ENCODE assay signal across 8 cellular contexts in genomic region chr4:6641164-6641970, GRCh38.
DNase-seq lines count a peak whose midpoint lies in the region; ATAC-seq lines count a peak whose summit lies in the region.

No MANE protein-coding gene starts in this region.

- no peaks in the 10 kb centered on the region for H3K27me3 Mint-ChIP-seq in T-helper 2 cell treated with Interferon-gamma antibody and Interleukin-4, amounts not matched to agents 5 μg/mL and 100 μg/mL, for 36 hours (ENCODE audit: low read depth)

- H3K36me3 Mint-ChIP-seq in T-helper 2 cell treated with Interferon-gamma antibody and Interleukin-4, amounts not matched to agents 5 μg/mL and 100 μg/mL, for 36 hours (ENCODE audit: low read depth): peaks cover 36% of the 10 kb centered on the region

- peak overlapping the region; percentile 95 for H3K4me3 Mint-ChIP-seq in T-helper 2 cell treated with Interferon-gamma antibody and Interleukin-4, amounts not matched to agents 5 μg/mL and 100 μg/mL, for 36 hours

- H3K27ac Mint-ChIP-seq in T-helper 2 cell treated with Interferon-gamma antibody and Interleukin-4, amounts not matched to agents 5 μg/mL and 100 μg/mL, for 36 hours: peak overlapping the region; percentile 99

- H3K9me3 Mint-ChIP-seq in T-helper 2 cell treated with Interferon-gamma antibody and Interleukin-4, amounts not matched to agents 5 μg/mL and 100 μg/mL, for 36 hours: no peaks in the 10 kb centered on the region

- peaks cover 13% of the 10 kb centered on the region for H3K4me1 Mint-ChIP-seq in T-helper 2 cell treated with Interferon-gamma antibody and Interleukin-4, amounts not matched to agents 5 μg/mL and 100 μg/mL, for 36 hours (ENCODE audit: low read depth)

- H3K27me3 ChIP-seq in layer of hippocampus (ENCODE audit: control insufficient read depth, insufficient read depth, low read length): no peaks in the 10 kb centered on the region

- peak; percentile 28 for ATAC-seq in HG03139 (IDR thresholded peaks at IDR 0.05; ENCODE audit: unreplicated experiment)

- peak overlapping the region; percentile 92 for H3K27ac ChIP-seq in layer of hippocampus (ENCODE audit: low read depth, low read length)

- DNase-seq in activated gamma-delta T cell treated with Interleukin-2 at 50 U/mL for 16 hours: peak; percentile 45
- DNase-seq in activated gamma-delta T cell (lab: John Stamatoyannopoulos, UW): no peak
- DNase-seq in T-helper 2 cell treated with Interferon-gamma antibody and Interleukin-4, amounts not matched to agents 5 μg/mL and 100 μg/mL, for 36 hours (ENCODE audit: low spot score): peak; percentile 30
- peak; percentile 58 for DNase-seq in central memory CD4-positive, alpha-beta T cell
- DNase-seq in stimulated activated CD4-positive, alpha-beta T cell treated with anti-CD3 and anti-CD28 coated beads, Interleukin-4, amount 100 ng/mL, for 1 hour: peak; percentile 46
- DNase-seq in NCI-H345 (lab: John Stamatoyannopoulos, UW): no peak

Comparison
In these comparisons a context has a peak if more than half of its experiments do, and no peak if none do; other contexts are left out.
1. DNase-seq: peak in activated gamma-delta T cell treated with Interleukin-2 at 50 U/mL for 16 hours (single experiment), T-helper 2 cell treated with Interferon-gamma antibody and Interleukin-4, amounts not matched to agents 5 μg/mL and 100 μg/mL, for 36 hours (single experiment), central memory CD4-positive, alpha-beta T cell (single experiment) and stimulated activated CD4-positive, alpha-beta T cell treated with anti-CD3 and anti-CD28 coated beads, Interleukin-4, amount 100 ng/mL, for 1 hour (single experiment); none in activated gamma-delta T cell (single experiment) and NCI-H345 (single experiment).